17 cellular contexts compared by ENCODE assay signal in genomic region chr3:5314897-5315296, GRCh38.
DNase-seq lines count a peak whose midpoint lies in the region; ATAC-seq and TF ChIP-seq lines count a peak whose summit lies in the region.
"Had no signal": no experiment of that assay in that cellular context is flagged by ENCODE, and none has a peak within 500 bp of the region (broad histone marks: within the 10 kb centered on the region; RNA-seq: fewer than 3 reads in every experiment).

No MANE protein-coding gene starts in this region.

- no peak overlapping the region for H2AFZ ChIP-seq in PC-3 (ENCODE audit: low read length)

- no peaks in the 10 kb centered on the region for H4K20me1 ChIP-seq in PC-3 (ENCODE audit: low read length)

- intact Hi-C loops in PC-3 (cut with micrococcal nuclease), result no loop called here
- intact Hi-C loops in spleen (cut with DNase I; ENCODE audit: low total_unique reads), result no loop called here

- H3K9me3 ChIP-seq in PC-3 (ENCODE audit: low read length) (no peaks in the 10 kb centered on the region), spleen (no peaks in the 10 kb centered on the region)
- H3K9me3 ChIP-seq: BE2C, SJCRH30 had no signal

- TF ChIP-seq POLR2A in spleen (IDR thresholded peaks at IDR 0.05), result no peak

- POLR2A ChIA-PET in PC-3 (lab: Charles Lee; ENCODE audit: unreplicated experiment), result no interaction called here

- H3K9me2 ChIP-seq in PC-3 (replicated peaks; ENCODE audit: low read length), result no peaks in the 10 kb centered on the region

- H3K4me1 ChIP-seq in PC-3 (ENCODE audit: insufficient read depth, low read length) (no peaks in the 10 kb centered on the region), spleen (no peaks in the 10 kb centered on the region)
- H3K4me1 ChIP-seq: BE2C had no signal

- H3K27ac ChIP-seq in PC-3 (ENCODE audit: low read length) (no peak overlapping the region), spleen (no peak overlapping the region)
- H3K27ac ChIP-seq: RWPE1, SJCRH30 had no signal

- no peak overlapping the region for H3K4me2 ChIP-seq in PC-3 (ENCODE audit: low read length)

- H3F3A ChIP-seq in PC-3 (ENCODE audit: low read length, unreplicated experiment), result no peaks in the 10 kb centered on the region

- no TSS peak for BruUV-seq in PC-3 (replicated peaks; lab: Mats Ljungman, UMichigan)

- H3K9ac ChIP-seq in PC-3 (ENCODE audit: low read length), result no peak overlapping the region

- no peaks in the 10 kb centered on the region for H3K36me3 ChIP-seq in PC-3 (ENCODE audit: low read depth, low read length)
- H3K36me3 ChIP-seq in spleen, result no peaks in the 10 kb centered on the region
- H3K36me3 ChIP-seq: BE2C, SJCRH30 had no signal

- no peak for TF ChIP-seq CTCF in PC-3 (conservative IDR thresholded peaks at IDR 0.05; ENCODE audit: low read depth, low read length)
- TF ChIP-seq CTCF in spleen (IDR thresholded peaks at IDR 0.05 in 8 of 11, conservative IDR thresholded peaks at IDR 0.05 in 3 of 11), result no peak

- DNase-seq in NCI-H748 (lab: John Stamatoyannopoulos, UW; ENCODE audit: unreplicated experiment) (peak; percentile 4), NCI-H748 treated with DMSO at 0.1 percent for 48 hours (lab: John Stamatoyannopoulos, UW) (no peak), H4 (ENCODE audit: low spot score) (peak; percentile 12), PC-3 (peak; percentile 38), renal cortical epithelial cell (ENCODE audit: low read depth) (peak; percentile 77), spleen (no peak)
- DNase-seq in activated CD4-positive, alpha-beta T cell treated with anti-CD3 and anti-CD28 coated beads for 48 hours, result no peak
- DNase-seq: BE2C; CD4-positive, CD25-positive, alpha-beta regulatory T cell; COR-L47; GOT3; NCI-H1092 treated with DMSO at 0.1 percent for 48 hours; NCI-H1694 treated with DMSO at 0.1 percent for 48 hours; NCI-H2171; NCI-H526; SJCRH30 had no signal

- 87 to 97% (median 91%) methylated on average over 1 of the region's 1 CpG for WGBS in spleen, 5 donors

- H3K79me2 ChIP-seq in PC-3 (ENCODE audit: low read length), result no peaks in the 10 kb centered on the region

- CTCF ChIA-PET in PC-3 (lab: Charles Lee), result no interaction called here

- no peak for ATAC-seq in PC-3

- H3K27me3 ChIP-seq in PC-3 (ENCODE audit: low read length) (no peaks in the 10 kb centered on the region), spleen (replicated peaks in 1 of 7) (no peaks in the 10 kb centered on the region)
- H3K27me3 ChIP-seq: BE2C, SJCRH30 had no signal

- H3K4me3 ChIP-seq in PC-3 (ENCODE audit: low read length) (no peak overlapping the region), spleen (no peak overlapping the region)
- H3K4me3 ChIP-seq: SJCRH30 had no signal

Comparison
In these comparisons a context has a peak if more than half of its experiments do, and no peak if none do; other contexts are left out.
1. DNase-seq: peak in NCI-H748 (single experiment), H4 (single experiment), PC-3 (single experiment) and renal cortical epithelial cell (single experiment); none in NCI-H748 treated with DMSO at 0.1 percent for 48 hours (single experiment), spleen (single experiment) and activated CD4-positive, alpha-beta T cell treated with anti-CD3 and anti-CD28 coated beads for 48 hours (single experiment).